In the genomic region with DNA sequence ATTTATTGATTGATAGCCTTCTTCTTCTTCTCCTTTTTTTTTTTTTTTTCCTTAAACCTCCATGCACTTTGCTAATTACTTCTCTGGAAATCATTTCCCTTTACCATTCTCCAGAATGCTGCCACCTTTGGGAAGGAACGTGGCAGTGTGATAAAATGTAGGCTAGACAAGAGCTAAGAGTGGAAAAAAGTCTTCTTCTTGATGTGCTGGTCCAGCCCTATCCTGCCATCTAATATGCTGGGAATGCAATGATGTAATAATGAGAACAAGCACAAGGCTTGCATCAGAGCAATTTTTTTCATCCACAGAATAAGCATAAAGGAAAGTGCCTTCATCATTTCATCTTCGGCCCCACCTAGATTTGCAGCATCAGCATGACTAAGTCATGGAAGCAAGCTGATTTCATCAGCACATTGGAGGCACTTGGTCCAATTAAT, we compare ENCODE assay signal across 1 cellular context.
TF ChIP-seq lines count a peak whose summit lies in the region.

No MANE protein-coding gene starts in this region.

TF ChIP-seq in H1, 55 proteins besides CTCF, POLR2A, EP300 and RAD21:
- TF ChIP-seq, protein P1, sequence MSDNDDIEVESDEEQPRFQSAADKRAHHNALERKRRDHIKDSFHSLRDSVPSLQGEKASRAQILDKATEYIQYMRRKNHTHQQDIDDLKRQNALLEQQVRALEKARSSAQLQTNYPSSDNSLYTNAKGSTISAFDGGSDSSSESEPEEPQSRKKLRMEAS (IDR thresholded peaks at IDR 0.05), result no peak
- no peak for TF ChIP-seq CBX8 (IDR thresholded peaks at IDR 0.05; ENCODE audit: borderline replicate concordance, low read depth, low read length)
- TF ChIP-seq TEAD4 (IDR thresholded peaks at IDR 0.05; ENCODE audit: low read depth, low read length), result peak; percentile 88
- no peak for TF ChIP-seq JUN (IDR thresholded peaks at IDR 0.05; ENCODE audit: low read depth, low read length)
